8 cellular contexts compared by ENCODE assay signal in the genomic region with DNA sequence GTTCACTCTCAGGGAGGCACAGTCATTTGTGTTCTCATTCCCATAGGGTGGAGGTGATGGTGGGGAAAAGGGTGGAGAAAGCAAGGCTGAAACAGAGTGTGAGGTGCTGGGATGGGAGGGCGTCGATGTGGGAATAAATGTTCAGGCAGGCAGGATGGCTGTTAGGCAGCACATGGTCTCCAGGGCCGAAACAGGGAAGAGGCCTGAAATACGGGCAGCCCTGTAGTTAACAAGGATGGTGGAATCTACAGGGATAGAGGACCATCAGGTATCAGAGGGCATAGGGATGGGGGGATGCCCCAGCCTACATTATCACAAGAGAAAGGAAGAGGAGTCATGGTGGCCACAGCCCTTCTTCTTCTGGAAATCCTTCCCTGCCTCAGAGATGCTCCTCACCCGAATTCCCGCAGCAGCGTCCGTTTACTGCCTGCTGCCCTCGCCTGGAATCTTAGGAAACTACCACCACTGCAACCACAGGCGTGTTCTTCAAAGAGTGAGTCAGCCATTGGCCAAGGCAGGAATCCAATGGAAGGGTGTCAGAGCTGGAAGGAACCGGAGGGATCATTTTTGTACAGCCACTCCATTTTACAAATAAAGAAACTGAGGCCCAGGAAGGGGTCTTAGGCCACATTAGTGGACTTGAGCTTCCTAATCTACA. TPM values are rescaled to one million over a fixed set of nuclear protein-coding genes. Genes with fewer than 3 reads are reported as not detected.
DNase-seq lines count a peak whose midpoint lies in the region; TF ChIP-seq lines count a peak whose summit lies in the region.

No MANE protein-coding gene starts in this region.

- no peak for TF ChIP-seq POLR2A in vagina (IDR thresholded peaks at IDR 0.05)

- no peaks in the 10 kb centered on the region for H3K9me3 ChIP-seq in WERI-Rb-1 (ENCODE audit: severe bottlenecking)
- H3K9me3 ChIP-seq in left ventricle myocardium inferior (replicated peaks) = no peaks in the 10 kb centered on the region
- H3K9me3 ChIP-seq in Karpas-422 (ENCODE audit: low read length) = no peaks in the 10 kb centered on the region
- H3K9me3 ChIP-seq in vagina = no peaks in the 10 kb centered on the region

- H2AFZ ChIP-seq in Karpas-422 (ENCODE audit: low read length) = no peak overlapping the region

- peak; percentile 71 for TF ChIP-seq CTCF in HFF-Myc (IDR thresholded peaks at IDR 0.05; ENCODE audit: low read depth, low read length, missing control alignments)
- TF ChIP-seq CTCF in WERI-Rb-1 (IDR thresholded peaks at IDR 0.05; ENCODE audit: low read depth, low read length) = peak; percentile 77
- peak; percentile 73 for TF ChIP-seq CTCF in left ventricle myocardium inferior (IDR thresholded peaks at IDR 0.05; ENCODE audit: borderline replicate concordance)
- peak in 1 of 3 experiments; percentile 40 for TF ChIP-seq CTCF in vagina (IDR thresholded peaks at IDR 0.05)

- H3K9ac ChIP-seq in Karpas-422 (ENCODE audit: low read length) = no peak overlapping the region

- H3K36me3 ChIP-seq in WERI-Rb-1 = no peaks in the 10 kb centered on the region
- H3K36me3 ChIP-seq in left ventricle myocardium inferior = no peaks in the 10 kb centered on the region
- H3K36me3 ChIP-seq in Karpas-422 (ENCODE audit: insufficient read depth, low read length) = no peaks in the 10 kb centered on the region
- H3K36me3 ChIP-seq in vagina = no peaks in the 10 kb centered on the region

- H3K4me2 ChIP-seq in Karpas-422 (ENCODE audit: low read depth, low read length, poor library complexity, severe bottlenecking) = no peak overlapping the region

- intact Hi-C loops in left ventricle myocardium inferior (cut with micrococcal nuclease) = loop anchor here (5.0 kb wide), 1 partner anchor 193 kb away; no protein-coding TSS in a partner anchor
- intact Hi-C loops in vagina (cut with DNase I) = loop anchor here (5.0 kb wide), 1 partner anchor 193 kb away; no protein-coding TSS in a partner anchor

- H3K9me2 ChIP-seq in Karpas-422 (replicated peaks; ENCODE audit: insufficient read depth, low read length) = no peaks in the 10 kb centered on the region

- no peak overlapping the region for H3K27ac ChIP-seq in WERI-Rb-1
- H3K27ac ChIP-seq in left ventricle myocardium inferior (replicated peaks) = no peak overlapping the region
- H3K27ac ChIP-seq in Karpas-422 (ENCODE audit: low read length) = no peak overlapping the region
- H3K27ac ChIP-seq in vagina = no peak overlapping the region

- no peaks in the 10 kb centered on the region for H3K79me2 ChIP-seq in Karpas-422 (ENCODE audit: low read length)

- H3K4me1 ChIP-seq in left ventricle myocardium inferior (peaks cover 20% of the 10 kb centered on the region), Karpas-422 (ENCODE audit: low read length) (peaks cover 29% of the 10 kb centered on the region), vagina (peaks cover 12% of the 10 kb centered on the region)

- no peak overlapping the region for H3K4me3 ChIP-seq in HFF-Myc (replicated peaks; ENCODE audit: low read depth, low read length)
- no peak overlapping the region for H3K4me3 ChIP-seq in WERI-Rb-1 (ENCODE audit: low read depth, low read length)
- H3K4me3 ChIP-seq in left ventricle myocardium inferior = no peak overlapping the region
- no peak overlapping the region for H3K4me3 ChIP-seq in Karpas-422 (ENCODE audit: low read length)
- no peak overlapping the region for H3K4me3 ChIP-seq in vagina

- no peaks in the 10 kb centered on the region for H4K20me1 ChIP-seq in Karpas-422 (ENCODE audit: insufficient read depth, low read depth, low read length)

- H3K27me3 ChIP-seq in WERI-Rb-1 (ENCODE audit: insufficient read depth, low read depth, severe bottlenecking) (no peaks in the 10 kb centered on the region), left ventricle myocardium inferior (ENCODE audit: low read depth) (peaks cover 10% of the 10 kb centered on the region), Karpas-422 (ENCODE audit: low read length) (no peaks in the 10 kb centered on the region), vagina (no peaks in the 10 kb centered on the region)

- DNase-seq in 8988T (peak; percentile 50), HFF-Myc (ENCODE audit: extremely low read depth, low read depth) (peak; percentile 42), WERI-Rb-1 (peak; percentile 73), left ventricle myocardium inferior (peak; percentile 60), retina (peak; percentile 68), Karpas-422 (no peak), DMS79 treated with DMSO at 0.1 percent for 48 hours (lab: John Stamatoyannopoulos, UW) (no peak), vagina (ENCODE audit: extremely low spot score in 2 of 2) (no peak)

RNA-seq across cellular contexts. Expression of a gene that starts 49.7 kb away (rescaled TPM):
- total RNA-seq in left ventricle myocardium inferior (21.7 TPM), vagina (26.8 TPM)
- total RNA-seq in Karpas-422 (2014; rRNA removed; shearing (Covaris generic); ENCODE audit: low replicate concordance) = 59.3 and 70.7 TPM in 2 replicates

Comparison
In these comparisons a context has a peak if more than half of its experiments do, and no peak if none do; other contexts are left out.
1. DNase-seq: peak in 8988T (single experiment), HFF-Myc (single experiment), WERI-Rb-1 (single experiment), left ventricle myocardium inferior (single experiment) and retina (single experiment); none in Karpas-422 (single experiment), DMS79 treated with DMSO at 0.1 percent for 48 hours (single experiment) and vagina (0 of 2).